Comparison of ENCODE assay signal across 1 cellular context in the genomic region with DNA sequence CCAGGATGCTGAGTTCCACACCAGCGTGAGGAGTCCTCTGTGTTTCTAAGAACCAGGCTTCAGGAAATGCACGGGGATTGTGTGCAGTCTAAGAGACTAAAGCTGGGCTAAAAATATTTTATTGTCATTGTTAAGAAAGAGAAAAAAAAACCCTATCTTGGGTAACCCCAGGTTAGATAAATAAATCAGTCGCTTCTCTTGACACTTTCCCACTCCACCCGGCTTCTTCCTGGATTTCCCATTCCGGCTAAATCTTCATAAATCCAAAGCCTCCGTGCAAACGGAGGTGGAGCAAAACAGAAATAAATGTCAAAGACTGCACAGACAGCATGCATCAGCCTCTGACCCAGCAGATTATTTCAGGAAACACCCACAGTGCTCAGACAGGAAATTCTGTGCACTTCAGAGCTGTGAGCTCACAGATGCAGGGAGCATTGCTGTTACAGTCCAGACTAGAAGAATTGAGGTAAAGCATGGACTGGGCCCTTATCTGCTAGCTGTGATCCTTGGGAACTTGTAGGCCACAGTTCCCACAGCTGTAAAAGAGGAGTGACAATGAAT.
A peak's percentile ranks its signal among the peaks of the same experiment; 100 is the strongest.
TF ChIP-seq lines count a peak whose summit lies in the region.

No MANE protein-coding gene starts in this region.

TF ChIP-seq in HepG2, 621 proteins besides CTCF, POLR2A, EP300 and RAD21 (continued from another document):
- TF ChIP-seq, protein P1, sequence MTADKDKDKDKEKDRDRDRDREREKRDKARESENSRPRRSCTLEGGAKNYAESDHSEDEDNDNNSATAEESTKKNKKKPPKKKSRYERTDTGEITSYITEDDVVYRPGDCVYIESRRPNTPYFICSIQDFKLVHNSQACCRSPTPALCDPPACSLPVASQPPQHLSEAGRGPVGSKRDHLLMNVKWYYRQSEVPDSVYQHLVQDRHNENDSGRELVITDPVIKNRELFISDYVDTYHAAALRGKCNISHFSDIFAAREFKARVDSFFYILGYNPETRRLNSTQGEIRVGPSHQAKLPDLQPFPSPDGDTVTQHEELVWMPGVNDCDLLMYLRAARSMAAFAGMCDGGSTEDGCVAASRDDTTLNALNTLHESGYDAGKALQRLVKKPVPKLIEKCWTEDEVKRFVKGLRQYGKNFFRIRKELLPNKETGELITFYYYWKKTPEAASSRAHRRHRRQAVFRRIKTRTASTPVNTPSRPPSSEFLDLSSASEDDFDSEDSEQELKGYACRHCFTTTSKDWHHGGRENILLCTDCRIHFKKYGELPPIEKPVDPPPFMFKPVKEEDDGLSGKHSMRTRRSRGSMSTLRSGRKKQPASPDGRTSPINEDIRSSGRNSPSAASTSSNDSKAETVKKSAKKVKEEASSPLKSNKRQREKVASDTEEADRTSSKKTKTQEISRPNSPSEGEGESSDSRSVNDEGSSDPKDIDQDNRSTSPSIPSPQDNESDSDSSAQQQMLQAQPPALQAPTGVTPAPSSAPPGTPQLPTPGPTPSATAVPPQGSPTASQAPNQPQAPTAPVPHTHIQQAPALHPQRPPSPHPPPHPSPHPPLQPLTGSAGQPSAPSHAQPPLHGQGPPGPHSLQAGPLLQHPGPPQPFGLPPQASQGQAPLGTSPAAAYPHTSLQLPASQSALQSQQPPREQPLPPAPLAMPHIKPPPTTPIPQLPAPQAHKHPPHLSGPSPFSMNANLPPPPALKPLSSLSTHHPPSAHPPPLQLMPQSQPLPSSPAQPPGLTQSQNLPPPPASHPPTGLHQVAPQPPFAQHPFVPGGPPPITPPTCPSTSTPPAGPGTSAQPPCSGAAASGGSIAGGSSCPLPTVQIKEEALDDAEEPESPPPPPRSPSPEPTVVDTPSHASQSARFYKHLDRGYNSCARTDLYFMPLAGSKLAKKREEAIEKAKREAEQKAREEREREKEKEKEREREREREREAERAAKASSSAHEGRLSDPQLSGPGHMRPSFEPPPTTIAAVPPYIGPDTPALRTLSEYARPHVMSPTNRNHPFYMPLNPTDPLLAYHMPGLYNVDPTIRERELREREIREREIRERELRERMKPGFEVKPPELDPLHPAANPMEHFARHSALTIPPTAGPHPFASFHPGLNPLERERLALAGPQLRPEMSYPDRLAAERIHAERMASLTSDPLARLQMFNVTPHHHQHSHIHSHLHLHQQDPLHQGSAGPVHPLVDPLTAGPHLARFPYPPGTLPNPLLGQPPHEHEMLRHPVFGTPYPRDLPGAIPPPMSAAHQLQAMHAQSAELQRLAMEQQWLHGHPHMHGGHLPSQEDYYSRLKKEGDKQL (CRISPR knock-in tag; IDR thresholded peaks at IDR 0.05; ENCODE audit: low read depth), result no peak
- no peak for TF ChIP-seq KLF13 (CRISPR knock-in tag; IDR thresholded peaks at IDR 0.05)
- no peak for TF ChIP-seq FUBP1 (CRISPR knock-in tag; IDR thresholded peaks at IDR 0.05; ENCODE audit: borderline replicate concordance)
- TF ChIP-seq, protein P2, sequence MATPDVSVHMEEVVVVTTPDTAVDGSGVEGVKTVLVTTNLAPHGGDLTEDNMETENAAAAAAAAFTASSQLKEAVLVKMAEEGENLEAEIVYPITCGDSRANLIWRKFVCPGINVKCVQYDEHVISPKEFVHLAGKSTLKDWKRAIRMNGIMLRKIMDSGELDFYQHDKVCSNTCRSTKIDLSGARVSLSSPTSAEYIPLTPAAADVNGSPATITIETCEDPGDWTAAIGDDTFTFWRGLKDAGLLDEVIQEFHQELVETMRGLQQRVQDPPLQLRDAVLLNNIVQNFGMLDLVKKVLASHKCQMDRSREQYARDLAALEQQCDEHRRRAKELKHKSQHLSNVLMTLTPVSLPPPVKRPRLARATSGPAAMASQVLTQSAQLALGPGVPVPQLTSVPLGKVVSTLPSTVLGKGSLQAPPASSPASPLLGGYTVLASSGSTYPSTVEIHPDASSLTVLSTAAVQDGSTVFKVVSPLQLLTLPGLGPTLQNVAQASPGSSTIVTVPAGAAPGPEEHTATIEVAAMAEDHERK (CRISPR knock-in tag; IDR thresholded peaks at IDR 0.05; ENCODE audit: low read depth), result no peak
- TF ChIP-seq HOXA3 (CRISPR knock-in tag; IDR thresholded peaks at IDR 0.05), result no peak
- TF ChIP-seq RFXAP (CRISPR knock-in tag; IDR thresholded peaks at IDR 0.05; ENCODE audit: borderline replicate concordance), result no peak
- TF ChIP-seq IKZF5 (CRISPR knock-in tag; IDR thresholded peaks at IDR 0.05), result no peak
- TF ChIP-seq SALL1 (CRISPR knock-in tag; IDR thresholded peaks at IDR 0.05), result peak; percentile 36; the same call in 1 of the 2 replicates
- TF ChIP-seq ETV5 (CRISPR knock-in tag; IDR thresholded peaks at IDR 0.05; ENCODE audit: borderline replicate concordance), result peak; percentile 60; the same call in 1 of the 2 replicates
- TF ChIP-seq, protein P3, sequence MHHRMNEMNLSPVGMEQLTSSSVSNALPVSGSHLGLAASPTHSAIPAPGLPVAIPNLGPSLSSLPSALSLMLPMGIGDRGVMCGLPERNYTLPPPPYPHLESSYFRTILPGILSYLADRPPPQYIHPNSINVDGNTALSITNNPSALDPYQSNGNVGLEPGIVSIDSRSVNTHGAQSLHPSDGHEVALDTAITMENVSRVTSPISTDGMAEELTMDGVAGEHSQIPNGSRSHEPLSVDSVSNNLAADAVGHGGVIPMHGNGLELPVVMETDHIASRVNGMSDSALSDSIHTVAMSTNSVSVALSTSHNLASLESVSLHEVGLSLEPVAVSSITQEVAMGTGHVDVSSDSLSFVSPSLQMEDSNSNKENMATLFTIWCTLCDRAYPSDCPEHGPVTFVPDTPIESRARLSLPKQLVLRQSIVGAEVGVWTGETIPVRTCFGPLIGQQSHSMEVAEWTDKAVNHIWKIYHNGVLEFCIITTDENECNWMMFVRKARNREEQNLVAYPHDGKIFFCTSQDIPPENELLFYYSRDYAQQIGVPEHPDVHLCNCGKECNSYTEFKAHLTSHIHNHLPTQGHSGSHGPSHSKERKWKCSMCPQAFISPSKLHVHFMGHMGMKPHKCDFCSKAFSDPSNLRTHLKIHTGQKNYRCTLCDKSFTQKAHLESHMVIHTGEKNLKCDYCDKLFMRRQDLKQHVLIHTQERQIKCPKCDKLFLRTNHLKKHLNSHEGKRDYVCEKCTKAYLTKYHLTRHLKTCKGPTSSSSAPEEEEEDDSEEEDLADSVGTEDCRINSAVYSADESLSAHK (CRISPR knock-in tag; IDR thresholded peaks at IDR 0.05; ENCODE audit: borderline replicate concordance), result no peak
- 0 out of 2 replicates have a peak, but pooled peaks have one; percentile 21 for TF ChIP-seq ZFY (CRISPR knock-in tag; IDR thresholded peaks at IDR 0.05)
TF ChIP-seq in HepG2: peak in this region for 21.
